15 cellular contexts compared by ENCODE assay signal in genomic region chr2:46430992-46431391, GRCh38. TPM values are rescaled to one million over a fixed set of nuclear protein-coding genes. Genes with fewer than 3 reads are reported as not detected.
"Had no signal": no experiment of that assay in that cellular context is flagged by ENCODE, and none has a peak within 500 bp of the region (broad histone marks: within the 10 kb centered on the region; RNA-seq: fewer than 3 reads in every experiment).

No MANE protein-coding gene starts in this region.

- H3K9me3 ChIP-seq: adrenal gland, gastroesophageal sphincter, neutrophil, tibial artery, vagina had no signal

- ATAC-seq: gastroesophageal sphincter, left lobe of liver had no signal

- H3K4me1 ChIP-seq: adrenal gland, gastroesophageal sphincter, tibial artery had no signal

- H3K4me3 Mint-ChIP-seq: activated B cell treated with CpG ODN at 0.5 μM for 24 hours; activated CD4-positive, alpha-beta T cell treated with anti-CD3 and anti-CD28 coated beads, Interleukin-2, amount 10 ng/mL, durations not matched to agents 24 days and 14 days had no signal

- H3K27ac Mint-ChIP-seq: activated B cell treated with CpG ODN at 0.5 μM for 24 hours; activated CD4-positive, alpha-beta T cell treated with anti-CD3 and anti-CD28 coated beads, Interleukin-2, amount 10 ng/mL, durations not matched to agents 24 days and 14 days had no signal

- H3K36me3 ChIP-seq: adrenal gland, gastroesophageal sphincter, neutrophil, tibial artery, vagina had no signal

- H3K4me3 ChIP-seq: adrenal gland, gastroesophageal sphincter, tibial artery, vagina had no signal

- DNase-seq: activated B cell treated with CpG ODN at 0.5 μM for 24 hours; activated CD4-positive, alpha-beta T cell treated with anti-CD3 and anti-CD28 coated beads, Interleukin-2, amount 10 ng/mL, durations not matched to agents 24 days and 14 days; adrenal gland; posterior cingulate gyrus; retina; stimulated activated CD4-positive, alpha-beta T cell treated with anti-CD3 and anti-CD28 coated beads, Interleukin-2, amount 100 ng/mL, for 48 hours; stimulated activated naive CD4-positive, alpha-beta T cell; tibial artery had no signal

- H3K4me1 Mint-ChIP-seq: activated B cell treated with CpG ODN at 0.5 μM for 24 hours had no signal

- H3K27ac ChIP-seq: adrenal gland, gastroesophageal sphincter, neutrophil, tibial artery, vagina had no signal

- H3K27me3 ChIP-seq: adrenal gland, gastroesophageal sphincter, neutrophil, tibial artery, vagina had no signal

RNA-seq across cellular contexts. Expression of gene TMEM247, which starts 48.4 kb away (rescaled TPM):
- total RNA-seq: activated B cell treated with CpG ODN at 0.5 μM for 24 hours; activated CD4-positive, alpha-beta T cell treated with anti-CD3 and anti-CD28 coated beads, Interleukin-2, amount 10 ng/mL, durations not matched to agents 24 days and 14 days; adrenal gland; gastroesophageal sphincter; left lobe of liver; lung microvascular endothelial cell; subcutaneous adipose tissue; T-helper 2 cell treated with Interferon-gamma antibody and Interleukin-4, amounts not matched to agents 100 ng/mL and 5 ng/mL, for 36 hours; vagina had no signal
